In genomic region chr10:112471878-112472487, GRCh38 we compare ENCODE assay signal across 8 cellular contexts. TPM values are rescaled to one million over a fixed set of nuclear protein-coding genes. Genes with fewer than 3 reads are reported as not detected.
DNase-seq lines count a peak whose midpoint lies in the region; ATAC-seq and TF ChIP-seq lines count a peak whose summit lies in the region.

No MANE protein-coding gene starts in this region.

- no peak overlapping the region for H3K27ac Mint-ChIP-seq in T-cell
- H3K27ac Mint-ChIP-seq in osteocyte (ENCODE audit: unreplicated experiment): no peak overlapping the region

- peaks cover 7 to 16% (median 9%) of the 10 kb centered on the region in 3 donors for H3K4me1 Mint-ChIP-seq in T-cell
- H3K4me1 Mint-ChIP-seq in osteocyte (ENCODE audit: unreplicated experiment): peaks cover 1% of the 10 kb centered on the region

- H3K27me3 Mint-ChIP-seq in T-cell (no peaks in the 10 kb centered on the region), osteocyte (ENCODE audit: unreplicated experiment) (no peaks in the 10 kb centered on the region)

- no peak overlapping the region for H3K4me3 ChIP-seq in fibroblast of the aortic adventitia (ENCODE audit: low read depth, low read length)

- H3K4me3 Mint-ChIP-seq in T-cell: no peak overlapping the region
- H3K4me3 Mint-ChIP-seq in osteocyte (ENCODE audit: unreplicated experiment): no peak overlapping the region

- H3K9me3 Mint-ChIP-seq in T-cell (no peaks in the 10 kb centered on the region), osteocyte (ENCODE audit: unreplicated experiment) (no peaks in the 10 kb centered on the region)

- H3K36me3 Mint-ChIP-seq in T-cell: peaks cover 6% of the 10 kb centered on the region
- peaks cover 4% of the 10 kb centered on the region for H3K36me3 Mint-ChIP-seq in osteocyte (ENCODE audit: unreplicated experiment)

- TF ChIP-seq CTCF in fibroblast of the aortic adventitia (IDR thresholded peaks at IDR 0.05; ENCODE audit: insufficient read depth, low read length): peak; percentile 64
- TF ChIP-seq CTCF in osteocyte (IDR thresholded peaks at IDR 0.05): peak; percentile 73

- CTCF ChIA-PET in T-cell (lab: Charles Lee): interaction anchor here (0.5 to 2.3 kb wide), 41 partner anchors 8 to 1402 kb away, joined by 3 to 13 read pairs (median 4); partner anchors contain the start of genes VTI1A (in 1 of the 2) and ZDHHC6 (in 1 of the 2)

- ATAC-seq in GM21576 (IDR thresholded peaks at IDR 0.05; ENCODE audit: unreplicated experiment) (peak; percentile 84), T-cell (replicated peaks in 1 of 4) (peak; percentile 27 to 63 (median 52))

- DNase-seq in NCI-H1417 (lab: John Stamatoyannopoulos, UW) (peak in 2 of 3 experiments; percentile 1 to 47), NCI-H1417 treated with DMSO at 0.1 percent for 48 hours (lab: John Stamatoyannopoulos, UW) (no peak), LHCN-M2 (ENCODE audit: low read depth) (peak; percentile 58), T-cell (peak in 1 of 34 experiments; percentile 2), fibroblast of the aortic adventitia (ENCODE audit: low read depth) (peak; percentile 75), osteocyte (ENCODE audit: extremely low spot score, unreplicated experiment) (no peak)
- no peak for DNase-seq in activated CD4-positive, alpha-beta T cell treated with anti-CD3 and anti-CD28 coated beads for 48 hours

- POLR2A ChIA-PET in T-cell (lab: Charles Lee): interaction anchor here (0.5 to 0.7 kb wide), 4 partner anchors 85 to 1092 kb away, joined by 3 to 5 read pairs (median 4); no protein-coding TSS in a partner anchor

RNA-seq across cellular contexts. Expression of gene VTI1A, which starts 25.0 kb away (rescaled TPM):
- total RNA-seq in LHCN-M2 (2014; rRNA removed) (29.7 and 39.0 TPM in 2 replicates), T-cell (10 to 100 TPM; 41.3 to 53.6 (median 43.5) TPM), fibroblast of the aortic adventitia (ENCODE audit: low replicate concordance) (42.3 and 44.5 TPM in 2 replicates), osteocyte (26.3 and 29.1 TPM in 2 replicates)
- polyA plus RNA-seq in LHCN-M2 (2012): 11.3 TPM

RNA-seq across cellular contexts. Expression of gene ZDHHC6, which starts 25.3 kb away (rescaled TPM):
- 35.4 and 39.6 TPM in 2 replicates for total RNA-seq in LHCN-M2 (2014; rRNA removed)
- 13.3 TPM for polyA plus RNA-seq in LHCN-M2 (2012)
- 10 to 100 TPM; 39.4 to 51.4 (median 45.9) TPM for total RNA-seq in T-cell
- total RNA-seq in fibroblast of the aortic adventitia (ENCODE audit: low replicate concordance): 12.7 and 36.6 TPM in 2 replicates
- total RNA-seq in osteocyte: 28.5 and 32.6 TPM in 2 replicates

Comparison
In these comparisons a context has a peak if more than half of its experiments do, and no peak if none do; other contexts are left out.
1. DNase-seq: peak in NCI-H1417 (2 of 3), LHCN-M2 (single experiment) and fibroblast of the aortic adventitia (single experiment); none in NCI-H1417 treated with DMSO at 0.1 percent for 48 hours (single experiment), osteocyte (single experiment) and activated CD4-positive, alpha-beta T cell treated with anti-CD3 and anti-CD28 coated beads for 48 hours (single experiment).